In genomic region chr3:38108649-38109579, GRCh38 we compare ENCODE assay signal across 14 cellular contexts. TPM values are rescaled to one million over a fixed set of nuclear protein-coding genes. Genes with fewer than 3 reads are reported as not detected.
DNase-seq lines count a peak whose midpoint lies in the region; ATAC-seq lines count a peak whose summit lies in the region.
"Had no signal": no experiment of that assay in that cellular context is flagged by ENCODE, and none has a peak within 500 bp of the region (broad histone marks: within the 10 kb centered on the region; RNA-seq: fewer than 3 reads in every experiment).

No MANE protein-coding gene starts in this region.

- no peak overlapping the region for H3K27ac ChIP-seq in right cardiac atrium (ENCODE audit: low read length)
- no peak overlapping the region for H3K27ac ChIP-seq in aorta (ENCODE audit: low read depth in 1 of 2, low read length in 2 of 2)
- H3K27ac ChIP-seq: colonic mucosa, GM23248, right atrium auricular region had no signal

- H3K27me3 ChIP-seq in right cardiac atrium (ENCODE audit: control insufficient read depth, insufficient read depth) (no peaks in the 10 kb centered on the region), aorta (ENCODE audit: control insufficient read depth in 1 of 2, insufficient read depth in 2 of 2, low read length in 1 of 2) (no peaks in the 10 kb centered on the region)
- H3K27me3 ChIP-seq: colonic mucosa, right atrium auricular region had no signal

- H3K27ac Mint-ChIP-seq in T-helper 17 cell, result no peak overlapping the region
- H3K27ac Mint-ChIP-seq: memory B cell had no signal

- peak; percentile 12 for ATAC-seq in right cardiac atrium
- no peak for ATAC-seq in left cardiac atrium
- no peak for ATAC-seq in T-helper 17 cell
- ATAC-seq in aorta (ENCODE audit: low FRiP score), result peak; percentile 37
- no peak for ATAC-seq in GM21447 (IDR thresholded peaks at IDR 0.05; ENCODE audit: unreplicated experiment)

- peaks cover 8% of the 10 kb centered on the region for H3K36me3 Mint-ChIP-seq in T-helper 17 cell (ENCODE audit: low read depth)

- H3K9me3 ChIP-seq in right cardiac atrium (ENCODE audit: control insufficient read depth, low read length) (no peaks in the 10 kb centered on the region), T-helper 17 cell (ENCODE audit: control insufficient read depth, low read length, poor library complexity, severe bottlenecking) (no peaks in the 10 kb centered on the region), aorta (ENCODE audit: control insufficient read depth, low read length) (no peaks in the 10 kb centered on the region)
- H3K9me3 ChIP-seq: colonic mucosa had no signal

- intact Hi-C loops in right cardiac atrium (cut with DNase I), result no loop called here
- intact Hi-C loops in left cardiac atrium (cut with DNase I), result no loop called here
- intact Hi-C loops in aorta (cut with DNase I), result no loop called here

- 83% methylated on average over 11 of the region's 11 CpGs for WGBS in right cardiac atrium
- 90 to 91% methylated on average over 11 of the region's 11 CpGs for WGBS in aorta, 2 donors

- DNase-seq in right cardiac atrium (no peak), left cardiac atrium (no peak), T-helper 17 cell (no peak), islet precursor cell (peak; percentile 44), aorta (peak in 1 of 2 donors; percentile 51), COLO668 (lab: John Stamatoyannopoulos, UW; ENCODE audit: unreplicated experiment) (no peak), NCI-H1048 (lab: John Stamatoyannopoulos, UW) (no peak)
- DNase-seq: activated naive CD4-positive, alpha-beta T cell treated with Interleukin-2 at 50 U/mL for 16 hours; colonic mucosa; GM23248; NCI-H1694 treated with DMSO at 0.1 percent for 48 hours had no signal

- H3K4me3 ChIP-seq in right cardiac atrium (ENCODE audit: low read length), result no peak overlapping the region
- no peak overlapping the region for H3K4me3 ChIP-seq in aorta (ENCODE audit: low read length in 2 of 2)
- H3K4me3 ChIP-seq: colonic mucosa, GM23248, right atrium auricular region had no signal

- peak overlapping the region; percentile 21 for H3K4me3 Mint-ChIP-seq in T-helper 17 cell
- H3K4me3 Mint-ChIP-seq: memory B cell had no signal

- H3K4me1 ChIP-seq in right cardiac atrium (ENCODE audit: control insufficient read depth, insufficient read depth, low read length) (no peaks in the 10 kb centered on the region), aorta (ENCODE audit: control insufficient read depth in 1 of 2, insufficient read depth in 2 of 2, low read length in 2 of 2) (no peaks in the 10 kb centered on the region)
- H3K4me1 ChIP-seq: colonic mucosa, right atrium auricular region had no signal

- H3K4me1 Mint-ChIP-seq in T-helper 17 cell, result no peaks in the 10 kb centered on the region
- H3K4me1 Mint-ChIP-seq: memory B cell had no signal

- H3K27me3 Mint-ChIP-seq in T-helper 17 cell, result no peaks in the 10 kb centered on the region

- no peaks in the 10 kb centered on the region for H3K36me3 ChIP-seq in aorta (ENCODE audit: control insufficient read depth in 1 of 2, insufficient read depth in 2 of 2, low read length in 1 of 2)
- H3K36me3 ChIP-seq: colonic mucosa, right atrium auricular region had no signal

RNA-seq across cellular contexts. Expression of gene ACAA1, which starts 28.0 kb away (rescaled TPM):
- total RNA-seq in right cardiac atrium (10 to 100 TPM; 80.8 to 98.8 (median 88.4) TPM), left cardiac atrium (10 to 100 TPM; 73.8 to 80.8 TPM), T-helper 17 cell (10 to 100 TPM; 78.2 to 79.3 TPM), aorta (10 to 100 TPM; 39.3 to 54.8 TPM)
- polyA plus RNA-seq in right cardiac atrium (98.8 TPM), aorta (10 to 100 TPM; 58.4 to 69.2 TPM)

RNA-seq across cellular contexts. Expression of gene MYD88, which starts 29.5 kb away (rescaled TPM):
- 10 to 100 TPM; 11.1 to 19.8 (median 13.1) TPM for total RNA-seq in right cardiac atrium
- polyA plus RNA-seq in right cardiac atrium, result 8.4 TPM
- 10 to 100 TPM; 10.8 to 19.0 TPM for total RNA-seq in left cardiac atrium
- total RNA-seq in T-helper 17 cell, result 10 to 100 TPM; 44.0 to 45.5 TPM
- 10 to 100 TPM; 23.4 to 33.6 TPM for total RNA-seq in aorta
- polyA plus RNA-seq in aorta, result 10 to 100 TPM; 17.7 to 19.3 TPM

RNA-seq across cellular contexts. Expression of gene OXSR1, which starts 56.4 kb away (rescaled TPM):
- total RNA-seq in right cardiac atrium, result 10 to 100 TPM; 20.2 to 39.1 (median 25.1) TPM
- polyA plus RNA-seq in right cardiac atrium, result 12.9 TPM
- total RNA-seq in left cardiac atrium, result 10 to 100 TPM; 21.4 to 35.2 TPM
- total RNA-seq in T-helper 17 cell, result 10 to 100 TPM; 39.8 to 51.9 TPM
- 10 to 100 TPM; 38.9 to 42.0 TPM for total RNA-seq in aorta
- polyA plus RNA-seq in aorta, result 10 to 100 TPM in 1 of 2 donors, 1 to 10 TPM in 1; 7.9 to 13.9 TPM

Comparison
In these comparisons a context has a peak if more than half of its experiments do, and no peak if none do; other contexts are left out.
1. ATAC-seq: peak in right cardiac atrium (2 of 2) and aorta (single experiment); none in left cardiac atrium (0 of 2), T-helper 17 cell (single experiment) and GM21447 (single experiment).